Comparison of ENCODE assay signal across 1 cellular context in the genomic region with DNA sequence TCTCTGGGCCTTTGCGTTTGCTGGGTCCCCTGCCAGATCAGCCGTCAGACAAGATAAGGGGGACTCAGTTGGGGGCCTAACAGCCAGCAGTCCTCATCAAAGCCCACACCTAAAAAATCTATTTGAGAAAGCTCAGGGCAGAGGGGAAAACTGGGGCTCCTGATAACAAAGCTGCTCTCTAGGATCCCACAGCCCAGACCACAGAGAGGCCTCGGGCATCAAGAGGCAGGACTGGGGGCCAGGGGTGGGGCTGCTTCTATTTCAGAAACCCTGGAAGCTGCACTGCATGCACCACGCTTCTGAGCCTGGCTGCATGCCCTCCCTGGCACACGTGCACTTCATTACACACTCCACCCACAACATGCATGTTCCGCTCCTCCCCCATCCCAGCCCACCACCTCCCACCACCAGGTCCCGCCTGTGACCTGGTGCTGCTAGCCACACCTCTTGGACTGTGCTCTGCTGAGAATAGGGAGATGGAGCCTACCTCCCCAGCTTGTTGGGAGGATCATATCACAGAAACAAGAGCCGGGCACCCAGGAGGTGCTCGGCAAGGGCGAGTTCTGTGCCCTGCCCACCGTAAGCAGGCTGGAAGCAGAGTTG.
TF ChIP-seq lines count a peak whose summit lies in the region.

No MANE protein-coding gene starts in this region.

TF ChIP-seq in H1, 55 proteins besides CTCF, POLR2A, EP300 and RAD21:
- TF ChIP-seq HDAC2 (IDR thresholded peaks at IDR 0.05; ENCODE audit: borderline replicate concordance in 1 of 2, low read depth in 2 of 2, low read length in 2 of 2) (no peak), SUZ12 (IDR thresholded peaks at IDR 0.05; ENCODE audit: low read length) (no peak), NANOG (IDR thresholded peaks at IDR 0.05; ENCODE audit: insufficient read depth, low read depth, low read length, poor library complexity, severe bottlenecking) (no peak), RNF2 (IDR thresholded peaks at IDR 0.05; ENCODE audit: borderline replicate concordance, low read depth, low read length, missing control alignments, poor library complexity, severe bottlenecking) (no peak), KDM5A (IDR thresholded peaks at IDR 0.05; ENCODE audit: low read length) (no peak), SP4 (IDR thresholded peaks at IDR 0.05; ENCODE audit: low read length) (no peak), SIN3A (conservative IDR thresholded peaks at IDR 0.05 in 1 of 2, IDR thresholded peaks at IDR 0.05 in 1 of 2; ENCODE audit: low read depth in 1 of 2, low read length in 2 of 2) (no peak), ZNF274 (IDR thresholded peaks at IDR 0.05; ENCODE audit: borderline replicate concordance, extremely low read depth, low read length) (no peak), ASH2L (IDR thresholded peaks at IDR 0.05; ENCODE audit: low read length) (no peak), BRCA1 (IDR thresholded peaks at IDR 0.05; ENCODE audit: low read depth, low read length) (no peak)
- TF ChIP-seq, protein P1, sequence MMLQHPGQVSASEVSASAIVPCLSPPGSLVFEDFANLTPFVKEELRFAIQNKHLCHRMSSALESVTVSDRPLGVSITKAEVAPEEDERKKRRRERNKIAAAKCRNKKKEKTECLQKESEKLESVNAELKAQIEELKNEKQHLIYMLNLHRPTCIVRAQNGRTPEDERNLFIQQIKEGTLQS (IDR thresholded peaks at IDR 0.05; ENCODE audit: insufficient read depth, low read depth, low read length): no peak
- TF ChIP-seq, protein P2, sequence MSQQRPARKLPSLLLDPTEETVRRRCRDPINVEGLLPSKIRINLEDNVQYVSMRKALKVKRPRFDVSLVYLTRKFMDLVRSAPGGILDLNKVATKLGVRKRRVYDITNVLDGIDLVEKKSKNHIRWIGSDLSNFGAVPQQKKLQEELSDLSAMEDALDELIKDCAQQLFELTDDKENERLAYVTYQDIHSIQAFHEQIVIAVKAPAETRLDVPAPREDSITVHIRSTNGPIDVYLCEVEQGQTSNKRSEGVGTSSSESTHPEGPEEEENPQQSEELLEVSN (IDR thresholded peaks at IDR 0.05): no peak
